In the genomic region with DNA sequence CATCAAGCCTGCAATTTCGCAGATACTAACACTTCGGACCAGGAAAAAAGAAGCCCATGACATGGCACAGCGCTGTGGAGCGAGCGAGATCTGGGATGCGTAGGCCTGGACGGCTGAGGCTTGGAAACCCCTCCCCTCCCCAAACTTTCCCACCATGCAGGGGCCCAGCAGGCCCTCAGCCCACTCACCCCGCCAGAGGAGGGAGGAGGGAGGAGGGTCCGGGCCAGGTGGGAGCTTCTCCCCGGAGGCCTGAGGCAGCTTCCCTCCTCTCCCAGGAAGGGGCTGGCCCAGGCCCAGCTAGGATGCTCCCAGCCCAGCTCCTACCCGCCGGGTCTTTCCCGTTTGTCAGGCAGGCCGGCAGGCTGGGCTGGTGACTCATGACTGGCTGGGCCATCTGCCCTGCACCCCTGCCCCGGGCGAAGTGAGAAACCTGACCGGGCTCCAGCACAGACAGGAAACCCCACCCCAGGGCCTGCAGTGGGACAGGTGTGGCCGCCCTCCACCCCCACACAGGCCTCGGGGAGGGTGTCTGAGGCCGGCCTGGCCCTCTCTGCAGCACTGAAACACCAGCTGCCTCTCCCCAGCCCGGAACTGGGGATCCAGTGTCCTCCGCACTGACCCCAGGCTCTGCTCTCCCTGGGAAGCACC, we compare ENCODE assay signal across 1 cellular context.
A peak's percentile ranks its signal among the peaks of the same experiment; 100 is the strongest.
TF ChIP-seq lines count a peak whose summit lies in the region.

No MANE protein-coding gene starts in this region.

TF ChIP-seq in A549, 52 proteins besides CTCF, POLR2A, EP300 and RAD21 (continued from another document):
- TF ChIP-seq, protein P1, sequence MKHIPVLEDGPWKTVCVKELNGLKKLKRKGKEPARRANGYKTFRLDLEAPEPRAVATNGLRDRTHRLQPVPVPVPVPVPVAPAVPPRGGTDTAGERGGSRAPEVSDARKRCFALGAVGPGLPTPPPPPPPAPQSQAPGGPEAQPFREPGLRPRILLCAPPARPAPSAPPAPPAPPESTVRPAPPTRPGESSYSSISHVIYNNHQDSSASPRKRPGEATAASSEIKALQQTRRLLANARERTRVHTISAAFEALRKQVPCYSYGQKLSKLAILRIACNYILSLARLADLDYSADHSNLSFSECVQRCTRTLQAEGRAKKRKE (CRISPR knock-in tag; IDR thresholded peaks at IDR 0.05; ENCODE audit: low read depth) = peak; percentile 77; the same call in 1 of the 2 replicates
